In the genomic region with DNA sequence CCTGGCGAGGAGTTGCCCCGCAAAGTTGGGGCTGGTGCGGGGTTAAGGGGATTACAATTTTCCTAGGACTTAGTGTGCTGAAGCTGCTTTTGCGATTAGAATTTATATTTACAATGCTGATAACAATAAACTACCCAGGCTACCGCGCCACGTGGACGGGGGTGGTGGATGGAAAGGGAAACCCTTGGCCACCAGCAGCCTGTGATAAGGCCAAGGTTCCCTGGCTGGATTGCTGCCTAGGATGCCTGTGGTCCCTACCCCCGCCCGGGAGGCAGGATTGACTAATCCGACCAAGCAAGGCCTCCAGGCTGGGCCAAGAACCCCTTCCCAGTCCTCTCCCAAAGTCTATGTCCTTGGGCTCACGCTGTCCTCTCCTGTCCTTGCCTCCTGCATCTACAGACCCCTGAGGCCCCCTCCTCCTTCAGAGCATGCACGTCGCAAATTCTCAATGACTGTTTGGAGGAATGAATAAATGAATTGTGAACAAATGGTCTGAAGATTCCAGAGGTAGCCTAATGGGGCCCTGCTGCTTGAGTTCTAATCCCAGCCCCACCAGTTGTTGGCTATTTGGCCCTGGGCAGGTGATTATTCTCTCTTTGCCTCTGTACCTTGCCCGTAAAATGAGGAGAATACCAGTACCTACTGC, we compare ENCODE assay signal across 8 cellular contexts.
DNase-seq lines count a peak whose midpoint lies in the region; ATAC-seq and TF ChIP-seq lines count a peak whose summit lies in the region.

No MANE protein-coding gene starts in this region.

- no peaks in the 10 kb centered on the region for H3K36me3 ChIP-seq in ES-I3 (ENCODE audit: insufficient read depth, low read length)

- no peak for ATAC-seq in HG03097 (IDR thresholded peaks at IDR 0.05; ENCODE audit: low FRiP score, unreplicated experiment)

- H3K4me3 ChIP-seq in astrocyte of the cerebellum (ENCODE audit: low read depth, low read length) (peak overlapping the region; percentile 20), skeletal muscle cell (ENCODE audit: low read depth, low read length) (peak overlapping the region; percentile 44)

- H3K4me1 ChIP-seq in ES-I3 (ENCODE audit: insufficient read depth, low read length): peaks cover 41% of the 10 kb centered on the region

- peak; percentile 85 for DNase-seq in astrocyte of the cerebellum (ENCODE audit: low read depth)
- DNase-seq in iPS-NIHi7 (ENCODE audit: extremely low spot score): peak; percentile 68
- peak; percentile 36 for DNase-seq in skeletal muscle cell (ENCODE audit: low read depth)
- DNase-seq in NCI-H2107 (lab: John Stamatoyannopoulos, UW): no peak
- DNase-seq in NCI-H510A (lab: John Stamatoyannopoulos, UW): no peak
- no peak for DNase-seq in midbrain (lab: John Stamatoyannopoulos, UW)

- TF ChIP-seq CTCF in astrocyte of the cerebellum (IDR thresholded peaks at IDR 0.05; ENCODE audit: low read depth, low read length, missing control alignments): no peak

- peak overlapping the region; percentile 48 for H3K9ac ChIP-seq in ES-I3 (ENCODE audit: low read depth, low read length)

- in situ Hi-C loops in astrocyte of the cerebellum (cut with HindIII; ENCODE audit: low sequenced_read_pairs): no loop called here

- H3K9me3 ChIP-seq in ES-I3 (ENCODE audit: control insufficient read depth, insufficient read depth, low read length): peaks cover 12% of the 10 kb centered on the region; the same call in 1 of the 2 replicates

Comparison
In these comparisons a context has a peak if more than half of its experiments do, and no peak if none do; other contexts are left out.
1. DNase-seq: peak in astrocyte of the cerebellum (single experiment), iPS-NIHi7 (single experiment) and skeletal muscle cell (single experiment); none in NCI-H2107 (single experiment), NCI-H510A (single experiment) and midbrain (single experiment).